8 cellular contexts compared by ENCODE assay signal in genomic region chr14:83463500-83464098, GRCh38.
DNase-seq lines count a peak whose midpoint lies in the region; ATAC-seq and TF ChIP-seq lines count a peak whose summit lies in the region.

No MANE protein-coding gene starts in this region.

- H3K9me3 ChIP-seq in tibial artery = no peaks in the 10 kb centered on the region

- H3K27ac ChIP-seq in tibial artery = no peak overlapping the region

- H3K4me1 Mint-ChIP-seq in activated CD8-positive, alpha-beta T cell treated with anti-CD3 and anti-CD28 coated beads, Interleukin-2, amount 10 ng/mL, durations not matched to agents 7 days and 5 days (ENCODE audit: low read depth) = no peaks in the 10 kb centered on the region

- TF ChIP-seq CTCF in tibial artery (IDR thresholded peaks at IDR 0.05) = peak; percentile 52 to 56

- H3K4me3 ChIP-seq in tibial artery = no peak overlapping the region

- CTCF ChIA-PET in activated CD8-positive, alpha-beta T cell treated with anti-CD3 and anti-CD28 coated beads, Interleukin-2, amount 10 ng/mL, durations not matched to agents 7 days and 5 days (lab: Charles Lee) = no interaction called here

- no peak overlapping the region for H3K27ac Mint-ChIP-seq in activated CD8-positive, alpha-beta T cell treated with anti-CD3 and anti-CD28 coated beads, Interleukin-2, amount 10 ng/mL, durations not matched to agents 7 days and 5 days

- H3K36me3 Mint-ChIP-seq in activated CD8-positive, alpha-beta T cell treated with anti-CD3 and anti-CD28 coated beads, Interleukin-2, amount 10 ng/mL, durations not matched to agents 7 days and 5 days (ENCODE audit: low read depth) = no peaks in the 10 kb centered on the region

- no peaks in the 10 kb centered on the region for H3K27me3 Mint-ChIP-seq in activated CD8-positive, alpha-beta T cell treated with anti-CD3 and anti-CD28 coated beads, Interleukin-2, amount 10 ng/mL, durations not matched to agents 7 days and 5 days (ENCODE audit: low read depth)

- H3K4me3 Mint-ChIP-seq in activated CD8-positive, alpha-beta T cell treated with anti-CD3 and anti-CD28 coated beads, Interleukin-2, amount 10 ng/mL, durations not matched to agents 7 days and 5 days = no peak overlapping the region

- H3K4me1 ChIP-seq in tibial artery = no peaks in the 10 kb centered on the region

- peaks cover 4% of the 10 kb centered on the region for H3K9me3 Mint-ChIP-seq in activated CD8-positive, alpha-beta T cell treated with anti-CD3 and anti-CD28 coated beads, Interleukin-2, amount 10 ng/mL, durations not matched to agents 7 days and 5 days (ENCODE audit: insufficient read depth)

- TF ChIP-seq POLR2A in GM18505 (IDR thresholded peaks at IDR 0.05; ENCODE audit: borderline replicate concordance, extremely low read depth, insufficient read depth, insufficient read length) = no peak

- POLR2A ChIA-PET in activated CD8-positive, alpha-beta T cell treated with anti-CD3 and anti-CD28 coated beads, Interleukin-2, amount 10 ng/mL, durations not matched to agents 7 days and 5 days (lab: Charles Lee) = no interaction called here

- DNase-seq in AML-193 (lab: John Stamatoyannopoulos, UW) (peak; percentile 63 to 71), NCI-H1436 treated with DMSO at 0.1 percent for 48 hours (lab: John Stamatoyannopoulos, UW) (peak; percentile 18), iPS DF 19.7 (ENCODE audit: low read depth, low spot score) (peak; percentile 9), tibial artery (peak in 1 of 2 donors; percentile 21)
- peak; percentile 20 for DNase-seq in activated CD8-positive, alpha-beta T cell treated with anti-CD3 and anti-CD28 coated beads, Interleukin-2, amount 10 ng/mL, durations not matched to agents 7 days and 5 days

- H3K27me3 ChIP-seq in tibial artery = no peaks in the 10 kb centered on the region

- H3K36me3 ChIP-seq in tibial artery = no peaks in the 10 kb centered on the region

- ATAC-seq in GM18505 (IDR thresholded peaks at IDR 0.05; ENCODE audit: unreplicated experiment) = peak; percentile 70
- no peak for ATAC-seq in activated CD8-positive, alpha-beta T cell treated with anti-CD3 and anti-CD28 coated beads, Interleukin-2, amount 10 ng/mL, durations not matched to agents 7 days and 5 days
- ATAC-seq in GM19324 (IDR thresholded peaks at IDR 0.05; ENCODE audit: low FRiP score, unreplicated experiment) = no peak
- no peak for ATAC-seq in HG02763 (IDR thresholded peaks at IDR 0.05; ENCODE audit: unreplicated experiment)

- intact Hi-C loops in tibial artery (cut with DNase I; ENCODE audit: low total_unique reads) = no loop called here
